11 cellular contexts compared by ENCODE assay signal in genomic region chr19:534088-534487, GRCh38. TPM values are rescaled to one million over a fixed set of nuclear protein-coding genes. Genes with fewer than 3 reads are reported as not detected.
DNase-seq lines count a peak whose midpoint lies in the region; ATAC-seq and TF ChIP-seq lines count a peak whose summit lies in the region.
"Had no signal": no experiment of that assay in that cellular context is flagged by ENCODE, and none has a peak within 500 bp of the region (broad histone marks: within the 10 kb centered on the region; RNA-seq: fewer than 3 reads in every experiment).

No MANE protein-coding gene starts in this region.

- no peaks in the 10 kb centered on the region for H3K27me3 Mint-ChIP-seq in endodermal cell (ENCODE audit: insufficient read depth)
- no peaks in the 10 kb centered on the region for H3K27me3 Mint-ChIP-seq in osteocyte (ENCODE audit: unreplicated experiment)

- DNase-seq in NT2/D1 (ENCODE audit: low read depth, low spot score), result no peak
- no peak for DNase-seq in endodermal cell
- DNase-seq in osteocyte (ENCODE audit: extremely low spot score, unreplicated experiment), result no peak
- no peak for DNase-seq in NCI-H446 treated with DMSO at 0.1 percent for 48 hours (lab: John Stamatoyannopoulos, UW)
- DNase-seq in GM13977 (ENCODE audit: low spot score), result no peak
- DNase-seq in AG08396 (ENCODE audit: low spot score), result no peak
- DNase-seq: activated naive CD4-positive, alpha-beta T cell; SHP77 treated with DMSO at 0.1 percent for 48 hours had no signal

- H3K4me3 Mint-ChIP-seq in endodermal cell (peak overlapping the region; percentile 83), osteocyte (ENCODE audit: unreplicated experiment) (peak overlapping the region; percentile 88)

- peaks cover 49% of the 10 kb centered on the region for H3K36me3 ChIP-seq in BLaER1
- H3K36me3 ChIP-seq in NT2/D1 (ENCODE audit: insufficient read depth, insufficient read length, low read length), result peaks cover 55% of the 10 kb centered on the region
- H3K36me3 ChIP-seq in endodermal cell (ENCODE audit: control insufficient read depth, insufficient read depth, low read length), result peaks cover 29% of the 10 kb centered on the region

- peak overlapping the region; percentile 90 for H3K9ac ChIP-seq in BLaER1
- peak overlapping the region; percentile 56 for H3K9ac ChIP-seq in NT2/D1 (ENCODE audit: insufficient read length, low read depth)
- peak overlapping the region; percentile 79 for H3K9ac ChIP-seq in endodermal cell (ENCODE audit: extremely low read depth, low read length, poor library complexity, severe bottlenecking)

- H3K27me3 ChIP-seq in BLaER1, result no peaks in the 10 kb centered on the region
- no peaks in the 10 kb centered on the region for H3K27me3 ChIP-seq in NT2/D1 (ENCODE audit: insufficient read depth, insufficient read length)
- no peaks in the 10 kb centered on the region for H3K27me3 ChIP-seq in endodermal cell (ENCODE audit: control insufficient read depth, insufficient read depth, low read length, poor library complexity, severe bottlenecking)

- in situ Hi-C loops in GM13977 (cut with MboI; ENCODE audit: low pct_unique_long_range_greater_than_20kb, low sequenced_read_pairs, unreplicated experiment), result no loop called here

- H3K4me1 ChIP-seq in BLaER1 (peaks cover 37% of the 10 kb centered on the region), NT2/D1 (ENCODE audit: insufficient read depth, insufficient read length) (peaks cover 23% of the 10 kb centered on the region), endodermal cell (ENCODE audit: control insufficient read depth, insufficient read depth, low read length) (peaks cover 6% of the 10 kb centered on the region)

- TF ChIP-seq CTCF in endodermal cell (conservative IDR thresholded peaks at IDR 0.05) (no peak), osteocyte (IDR thresholded peaks at IDR 0.05) (no peak), GM13977 (IDR thresholded peaks at IDR 0.05; ENCODE audit: extremely low read depth, insufficient read depth, missing control alignments) (no peak)

- 91 to 95% methylated on average over 13 to 14 of the region's 14 CpGs for WGBS in endodermal cell (ENCODE audit: insufficient coverage in 1 of 2, insufficient read length in 1 of 2), 2 experiments

- H3K9me3 ChIP-seq in BLaER1, result no peaks in the 10 kb centered on the region
- no peaks in the 10 kb centered on the region for H3K9me3 ChIP-seq in NT2/D1 (ENCODE audit: insufficient read depth, low read length)
- no peaks in the 10 kb centered on the region for H3K9me3 ChIP-seq in endodermal cell (ENCODE audit: control insufficient read depth, low read length)

- H3K4me1 Mint-ChIP-seq in endodermal cell (peaks cover 2% of the 10 kb centered on the region), osteocyte (ENCODE audit: unreplicated experiment) (peaks cover 22% of the 10 kb centered on the region)

- peak overlapping the region; percentile 99 for H3K4me2 ChIP-seq in BLaER1

- H3K27ac Mint-ChIP-seq in endodermal cell (no peak overlapping the region), osteocyte (ENCODE audit: unreplicated experiment) (peak overlapping the region; percentile 97)

- H4K20me1 ChIP-seq in BLaER1, result peaks cover 67% of the 10 kb centered on the region

- H3K4me3 ChIP-seq in BLaER1 (peak overlapping the region; percentile 87), NT2/D1 (ENCODE audit: insufficient read length, low read depth) (no peak overlapping the region), endodermal cell (ENCODE audit: low read length) (peak overlapping the region; percentile 93)

- peak overlapping the region; percentile 90 for H3K27ac ChIP-seq in BLaER1
- H3K27ac ChIP-seq in endodermal cell (ENCODE audit: low read depth, low read length), result no peak overlapping the region

- ATAC-seq in HG02884 (IDR thresholded peaks at IDR 0.05; ENCODE audit: unreplicated experiment), result no peak

- H3K9me3 Mint-ChIP-seq in endodermal cell, result no peaks in the 10 kb centered on the region
- no peaks in the 10 kb centered on the region for H3K9me3 Mint-ChIP-seq in osteocyte (ENCODE audit: unreplicated experiment)

- H3K36me3 Mint-ChIP-seq in endodermal cell (ENCODE audit: low read depth) (peaks cover 17% of the 10 kb centered on the region), osteocyte (ENCODE audit: unreplicated experiment) (peaks cover 8% of the 10 kb centered on the region)

RNA-seq across cellular contexts. Expression of gene CDC34, which starts 2.5 kb away (rescaled TPM):
- total RNA-seq in endodermal cell, result 100 to 1,000 TPM; 128 to 138 TPM
- 116 TPM for polyA plus RNA-seq in endodermal cell (2013, experiment 1 of 2)
- polyA plus RNA-seq in endodermal cell (2013, experiment 2 of 2), result 123 TPM
- 65.3 and 69.0 TPM in 2 replicates for total RNA-seq in osteocyte

RNA-seq across cellular contexts. Expression of gene GZMM, which starts 9.8 kb away (rescaled TPM):
- total RNA-seq in endodermal cell, result under 1 TPM in 1 of 2 donors, not detected in 1; 0.51 TPM
- polyA plus RNA-seq in endodermal cell (2013, experiment 1 of 2), result not detected
- not detected for polyA plus RNA-seq in endodermal cell (2013, experiment 2 of 2)
- total RNA-seq in osteocyte, result not detected in 2 replicates
- total RNA-seq: LHCN-M2 had no signal

RNA-seq across cellular contexts. Expression of gene TPGS1, which starts 26.8 kb away (rescaled TPM):
- total RNA-seq in endodermal cell (10 to 100 TPM; 11.7 to 13.0 TPM), osteocyte (24.3 and 25.4 TPM in 2 replicates)
- polyA plus RNA-seq in endodermal cell (2013, experiment 1 of 2), result 12.3 TPM
- polyA plus RNA-seq in endodermal cell (2013, experiment 2 of 2), result 13.8 TPM

RNA-seq across cellular contexts. Expression of gene MADCAM1, which starts 37.8 kb away (rescaled TPM):
- 1 to 10 TPM in 1 of 2 donors, under 1 TPM in 1; 0.46 to 1.5 TPM for total RNA-seq in endodermal cell
- 0.85 TPM for polyA plus RNA-seq in endodermal cell (2013, experiment 1 of 2)
- 0.54 TPM for polyA plus RNA-seq in endodermal cell (2013, experiment 2 of 2)
- 1.1 and 1.3 TPM in 2 replicates for total RNA-seq in osteocyte

RNA-seq across cellular contexts. Expression of gene BSG, which starts 38.3 kb away (rescaled TPM):
- total RNA-seq in endodermal cell (100 to 1,000 TPM; 808 to 833 TPM), osteocyte (816 and 859 TPM in 2 replicates)
- polyA plus RNA-seq in endodermal cell (2013, experiment 1 of 2), result 629 TPM
- polyA plus RNA-seq in endodermal cell (2013, experiment 2 of 2), result 588 TPM
